In genomic region chr17:34382586-34383224, GRCh38 we compare ENCODE assay signal across 11 cellular contexts. TPM values are rescaled to one million over a fixed set of nuclear protein-coding genes. Genes with fewer than 3 reads are reported as not detected.
DNase-seq lines count a peak whose midpoint lies in the region; ATAC-seq and TF ChIP-seq lines count a peak whose summit lies in the region.
"Had no signal": no experiment of that assay in that cellular context is flagged by ENCODE, and none has a peak within 500 bp of the region (broad histone marks: within the 10 kb centered on the region; RNA-seq: fewer than 3 reads in every experiment).

No MANE protein-coding gene starts in this region.

- peak overlapping the region; percentile 72 for H3K4me3 Mint-ChIP-seq in T-helper 2 cell treated with Interferon-gamma antibody and Interleukin-4, amounts not matched to agents 5 μg/mL and 100 μg/mL, for 36 hours

- 39 to 52% (median 49%) methylated on average over 7 of the region's 7 CpGs for WGBS in ovary, 3 donors

- no peaks in the 10 kb centered on the region for H3K36me3 ChIP-seq in ovary
- H3K36me3 ChIP-seq: HAP-1 had no signal

- no peaks in the 10 kb centered on the region for H3K36me3 Mint-ChIP-seq in T-helper 2 cell treated with Interferon-gamma antibody and Interleukin-4, amounts not matched to agents 5 μg/mL and 100 μg/mL, for 36 hours (ENCODE audit: low read depth)

- peaks cover 83% of the 10 kb centered on the region for H3K4me1 Mint-ChIP-seq in T-helper 2 cell treated with Interferon-gamma antibody and Interleukin-4, amounts not matched to agents 5 μg/mL and 100 μg/mL, for 36 hours (ENCODE audit: low read depth)

- H3K27ac ChIP-seq in ovary = no peak overlapping the region
- H3K27ac ChIP-seq: VCaP had no signal

- TF ChIP-seq POLR2A in ovary (IDR thresholded peaks at IDR 0.05) = no peak

- peak overlapping the region; percentile 88 for H3K27ac Mint-ChIP-seq in T-helper 2 cell treated with Interferon-gamma antibody and Interleukin-4, amounts not matched to agents 5 μg/mL and 100 μg/mL, for 36 hours

- peak; percentile 28 for TF ChIP-seq CTCF in epithelial cell of esophagus (IDR thresholded peaks at IDR 0.05; ENCODE audit: insufficient read depth, low read depth, low read length, missing control alignments)
- no peak for TF ChIP-seq CTCF in ovary (IDR thresholded peaks at IDR 0.05)

- no peaks in the 10 kb centered on the region for H3K4me1 ChIP-seq in ovary (ENCODE audit: insufficient read depth)
- H3K4me1 ChIP-seq: HAP-1 had no signal

- H3K9me3 ChIP-seq in ovary = no peaks in the 10 kb centered on the region
- H3K9me3 ChIP-seq: HAP-1 had no signal

- no peaks in the 10 kb centered on the region for H3K27me3 ChIP-seq in ovary

- H3K4me3 ChIP-seq in epithelial cell of esophagus (ENCODE audit: low read length) (no peak overlapping the region), ovary (no peak overlapping the region)
- H3K4me3 ChIP-seq: HAP-1 had no signal

- no peaks in the 10 kb centered on the region for H3K27me3 Mint-ChIP-seq in T-helper 2 cell treated with Interferon-gamma antibody and Interleukin-4, amounts not matched to agents 5 μg/mL and 100 μg/mL, for 36 hours (ENCODE audit: low read depth)

- intact Hi-C loops in ovary (cut with DNase I) = no loop called here

- peak; percentile 22 to 42 for ATAC-seq in activated CD4-positive, CD25-positive, alpha-beta regulatory T cell treated with anti-CD3 and anti-CD28 coated beads, Interleukin-2, amount 50 U/mL, for 24 hours

- no peak for DNase-seq in activated CD4-positive, CD25-positive, alpha-beta regulatory T cell (lab: John Stamatoyannopoulos, UW)
- DNase-seq in T-helper 2 cell treated with Interferon-gamma antibody and Interleukin-4, amounts not matched to agents 5 μg/mL and 100 μg/mL, for 36 hours (ENCODE audit: low spot score) = peak; percentile 62
- DNase-seq in epithelial cell of esophagus (ENCODE audit: low read depth) (no peak), Ammon's horn (ENCODE audit: low spot score) (no peak), NCI-H524 (lab: John Stamatoyannopoulos, UW) (no peak), ovary (no peak)
- DNase-seq in stimulated activated CD8-positive, alpha-beta memory T cell treated with anti-CD3 and anti-CD28 coated beads, Interleukin-4, amount 100 ng/mL, for 24 hours (ENCODE audit: low read depth) = peak; percentile 28

- no peak for TF ChIP-seq EP300 in ovary (IDR thresholded peaks at IDR 0.05)

- H3K9me3 Mint-ChIP-seq in T-helper 2 cell treated with Interferon-gamma antibody and Interleukin-4, amounts not matched to agents 5 μg/mL and 100 μg/mL, for 36 hours = no peaks in the 10 kb centered on the region

RNA-seq across cellular contexts. Expression of gene CCL1, which starts 19.7 kb away (rescaled TPM):
- not detected for total RNA-seq in ovary
- not detected for polyA plus RNA-seq in ovary
- polyA plus RNA-seq: AG04450 had no signal

RNA-seq across cellular contexts. Expression of gene CCL13, which starts 26.4 kb away (rescaled TPM):
- total RNA-seq in ovary = 1 to 10 TPM in 1 of 7 donors, under 1 TPM in 2, not detected in 4; 0.47 to 1.1 (median 0.57) TPM
- 1 to 10 TPM in 1 of 2 donors, under 1 TPM in 1; 0.59 to 5.1 TPM for polyA plus RNA-seq in ovary

Comparison
In these comparisons a context has a peak if more than half of its experiments do, and no peak if none do; other contexts are left out.
1. DNase-seq: peak in T-helper 2 cell treated with Interferon-gamma antibody and Interleukin-4, amounts not matched to agents 5 μg/mL and 100 μg/mL, for 36 hours (single experiment) and stimulated activated CD8-positive, alpha-beta memory T cell treated with anti-CD3 and anti-CD28 coated beads, Interleukin-4, amount 100 ng/mL, for 24 hours (single experiment); none in activated CD4-positive, CD25-positive, alpha-beta regulatory T cell (0 of 4), epithelial cell of esophagus (single experiment), Ammon's horn (single experiment), NCI-H524 (0 of 2) and ovary (0 of 5).